ENCODE assay signal across 8 cellular contexts in genomic region chr10:79266543-79267312, GRCh38.
DNase-seq lines count a peak whose midpoint lies in the region; ATAC-seq and TF ChIP-seq lines count a peak whose summit lies in the region.

No MANE protein-coding gene starts in this region.

- H3K27ac Mint-ChIP-seq in chondrocyte (ENCODE audit: unreplicated experiment): peak overlapping the region; percentile 97

- ATAC-seq in GM18517 (IDR thresholded peaks at IDR 0.05; ENCODE audit: unreplicated experiment): peak; percentile 78
- ATAC-seq in HG02642 (IDR thresholded peaks at IDR 0.05; ENCODE audit: poor library complexity, unreplicated experiment): peak; percentile 83

- TF ChIP-seq CTCF in chondrocyte (IDR thresholded peaks at IDR 0.05) (no peak), tibial artery (IDR thresholded peaks at IDR 0.05) (no peak)

- H3K4me1 ChIP-seq in tibial artery: peaks cover 5 to 73% (median 53%) of the 10 kb centered on the region in 4 donors

- peaks cover 56% of the 10 kb centered on the region for H3K4me1 Mint-ChIP-seq in chondrocyte (ENCODE audit: low read depth)

- no peaks in the 10 kb centered on the region for H3K9me3 Mint-ChIP-seq in chondrocyte (ENCODE audit: low read depth)

- H3K4me3 Mint-ChIP-seq in chondrocyte (ENCODE audit: unreplicated experiment): peak overlapping the region; percentile 52

- no peaks in the 10 kb centered on the region for H3K9me3 ChIP-seq in tibial artery

- H3K27ac ChIP-seq in tibial artery: peak overlapping the region; percentile 79 to 87

- H3K36me3 Mint-ChIP-seq in chondrocyte (ENCODE audit: low read depth): peaks cover 4% of the 10 kb centered on the region

- no peaks in the 10 kb centered on the region for H3K27me3 Mint-ChIP-seq in chondrocyte (ENCODE audit: low read depth)

- H3K4me3 ChIP-seq in tibial artery: peak overlapping the region in 1 of 2 donors; percentile 10

- H3K36me3 ChIP-seq in tibial artery: peaks cover 0 to 12% (median 0%) of the 10 kb centered on the region in 3 donors

- no peaks in the 10 kb centered on the region for H3K27me3 ChIP-seq in tibial artery

- peak; percentile 74 to 82 for DNase-seq in NOMO-1 (lab: John Stamatoyannopoulos, UW; ENCODE audit: unreplicated experiment in 2 of 2)
- no peak for DNase-seq in chondrocyte (ENCODE audit: low spot score)
- peak; percentile 89 to 96 for DNase-seq in lung microvascular endothelial cell (ENCODE audit: low read depth in 2 of 2)
- peak; percentile 86 to 94 for DNase-seq in tibial artery
- DNase-seq in DMS114 treated with DMSO at 0.1 percent for 48 hours (lab: John Stamatoyannopoulos, UW; ENCODE audit: unreplicated experiment): no peak
- no peak for DNase-seq in NCI-H524 (lab: John Stamatoyannopoulos, UW)

- intact Hi-C loops in tibial artery (cut with DNase I; ENCODE audit: low total_unique reads): no loop called here

Comparison
In these comparisons a context has a peak if more than half of its experiments do, and no peak if none do; other contexts are left out.
1. DNase-seq: peak in NOMO-1 (2 of 2), lung microvascular endothelial cell (2 of 2) and tibial artery (2 of 2); none in chondrocyte (single experiment), DMS114 treated with DMSO at 0.1 percent for 48 hours (single experiment) and NCI-H524 (0 of 2).